Comparison of ENCODE assay signal across 9 cellular contexts in the genomic region with DNA sequence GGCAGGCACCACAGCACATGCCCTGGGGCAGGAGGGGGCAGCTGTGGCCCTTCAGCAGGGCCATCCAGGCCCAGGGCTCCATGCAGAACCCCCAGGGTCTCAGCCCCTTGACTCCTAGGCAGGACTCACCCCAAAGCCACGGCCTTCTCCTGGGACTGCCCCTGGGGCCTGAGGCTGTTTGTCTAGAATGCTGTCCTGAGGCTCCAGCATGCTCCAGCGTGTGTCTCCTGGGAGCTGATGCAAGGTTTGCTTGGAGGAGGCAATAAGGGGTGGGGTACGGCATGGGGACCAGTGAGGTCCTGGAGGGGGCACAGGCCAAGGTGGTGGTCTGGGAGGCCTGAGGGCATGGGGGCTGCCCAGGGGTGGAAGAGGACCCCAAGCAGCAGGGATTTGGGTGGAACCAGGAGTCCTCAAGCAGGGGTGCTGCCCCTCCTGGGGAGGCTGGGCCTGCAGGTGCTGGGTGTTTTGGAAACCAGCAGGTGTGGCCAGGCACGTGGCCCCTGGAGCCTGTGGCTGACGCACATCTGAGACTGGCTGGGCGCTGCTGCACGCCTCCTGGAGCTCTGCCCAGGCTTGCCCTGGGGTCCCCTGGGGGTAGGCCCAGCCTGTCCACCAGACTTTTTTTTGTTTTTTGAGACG. TPM values are rescaled to one million over a fixed set of nuclear protein-coding genes. Genes with fewer than 3 reads are reported as not detected.
DNase-seq lines count a peak whose midpoint lies in the region; ATAC-seq, FAIRE-seq and TF ChIP-seq lines count a peak whose summit lies in the region.
"Had no signal": no experiment of that assay in that cellular context is flagged by ENCODE, and none has a peak within 500 bp of the region (broad histone marks: within the 10 kb centered on the region; RNA-seq: fewer than 3 reads in every experiment).

No MANE protein-coding gene starts in this region.

- H3K4me1 Mint-ChIP-seq in activated T-helper 17 cell treated with anti-CD3 and anti-CD28 coated beads, Interleukin-2, amount 50 U/mL, for 72 hours = peaks cover 10% of the 10 kb centered on the region

- no peak for FAIRE-seq in bronchial epithelial cell (lab: Jason Lieb, UNC)

- DNase-seq in NCI-H146 (lab: John Stamatoyannopoulos, UW) (peak; percentile 16), NCI-H146 treated with DMSO at 0.1 percent for 48 hours (lab: John Stamatoyannopoulos, UW; ENCODE audit: unreplicated experiment) (no peak), LoVo (ENCODE audit: low spot score) (peak; percentile 49), bronchial epithelial cell (ENCODE audit: low read depth) (peak; percentile 63), sciatic nerve (ENCODE audit: low spot score) (peak; percentile 72), NCI-H1694 (lab: John Stamatoyannopoulos, UW) (no peak)

- no peaks in the 10 kb centered on the region for H3K36me3 Mint-ChIP-seq in activated T-helper 17 cell treated with anti-CD3 and anti-CD28 coated beads, Interleukin-2, amount 50 U/mL, for 72 hours (ENCODE audit: low read depth)

- no peaks in the 10 kb centered on the region for H3K27me3 ChIP-seq in bronchial epithelial cell (ENCODE audit: control insufficient read depth, insufficient read depth, low read length)

- no peaks in the 10 kb centered on the region for H3K27me3 Mint-ChIP-seq in activated T-helper 17 cell treated with anti-CD3 and anti-CD28 coated beads, Interleukin-2, amount 50 U/mL, for 72 hours

- no peak for TF ChIP-seq CTCF in bronchial epithelial cell (IDR thresholded peaks at IDR 0.05; ENCODE audit: insufficient read depth, low read length, severe bottlenecking)

- no peak overlapping the region for H3K4me3 Mint-ChIP-seq in activated T-helper 17 cell treated with anti-CD3 and anti-CD28 coated beads, Interleukin-2, amount 50 U/mL, for 72 hours

- intact Hi-C loops in sciatic nerve (cut with DNase I) = loop anchor here (10.0 kb wide), 1 partner anchor 142 kb away; no protein-coding TSS in a partner anchor

- no peak overlapping the region for H3K4me3 ChIP-seq in bronchial epithelial cell (ENCODE audit: low read depth, low read length)

- no peak overlapping the region for H3K27ac Mint-ChIP-seq in activated T-helper 17 cell treated with anti-CD3 and anti-CD28 coated beads, Interleukin-2, amount 50 U/mL, for 72 hours

- ATAC-seq in sciatic nerve = peak; percentile 3
- ATAC-seq in activated T-helper 17 cell treated with anti-CD3 and anti-CD28 coated beads, Interleukin-2, amount 50 U/mL, for 72 hours (replicated peaks) = no peak
- no peak for ATAC-seq in HG03045 (IDR thresholded peaks at IDR 0.05; ENCODE audit: unreplicated experiment)

- H3K9me3 Mint-ChIP-seq in activated T-helper 17 cell treated with anti-CD3 and anti-CD28 coated beads, Interleukin-2, amount 50 U/mL, for 72 hours = no peaks in the 10 kb centered on the region

- no peaks in the 10 kb centered on the region for H3K36me3 ChIP-seq in bronchial epithelial cell (ENCODE audit: control insufficient read depth, insufficient read depth, low read length)

RNA-seq across cellular contexts. Expression of gene CALML6, which starts 7.8 kb away (rescaled TPM):
- total RNA-seq in bronchial epithelial cell = under 0.01 and 0.77 TPM in 2 replicates
- 0.49 TPM for total RNA-seq in sciatic nerve
- total RNA-seq in activated T-helper 17 cell treated with anti-CD3 and anti-CD28 coated beads, Interleukin-2, amount 50 U/mL, for 72 hours = 1 to 10 TPM in 1 of 2 donors, under 1 TPM in 1; 0.86 to 1.7 TPM
- total RNA-seq: epithelial cell of proximal tubule had no signal

RNA-seq across cellular contexts. Expression of gene TMEM52, which starts 11.9 kb away (rescaled TPM):
- total RNA-seq in bronchial epithelial cell (1.4 and 1.6 TPM in 2 replicates), sciatic nerve (0.80 TPM)
- total RNA-seq in activated T-helper 17 cell treated with anti-CD3 and anti-CD28 coated beads, Interleukin-2, amount 50 U/mL, for 72 hours = 1 to 10 TPM; 1.8 to 2.0 TPM

RNA-seq across cellular contexts. Expression of gene GNB1, which starts 16.3 kb away (rescaled TPM):
- total RNA-seq in bronchial epithelial cell (116 and 126 TPM in 2 replicates), sciatic nerve (280 TPM)
- 100 to 1,000 TPM; 266 to 410 TPM for total RNA-seq in activated T-helper 17 cell treated with anti-CD3 and anti-CD28 coated beads, Interleukin-2, amount 50 U/mL, for 72 hours

Comparison
In these comparisons a context has a peak if more than half of its experiments do, and no peak if none do; other contexts are left out.
1. DNase-seq: peak in NCI-H146 (single experiment), LoVo (single experiment), bronchial epithelial cell (single experiment) and sciatic nerve (single experiment); none in NCI-H146 treated with DMSO at 0.1 percent for 48 hours (single experiment) and NCI-H1694 (single experiment).